ENCODE assay signal across 1 cellular context in the genomic region with DNA sequence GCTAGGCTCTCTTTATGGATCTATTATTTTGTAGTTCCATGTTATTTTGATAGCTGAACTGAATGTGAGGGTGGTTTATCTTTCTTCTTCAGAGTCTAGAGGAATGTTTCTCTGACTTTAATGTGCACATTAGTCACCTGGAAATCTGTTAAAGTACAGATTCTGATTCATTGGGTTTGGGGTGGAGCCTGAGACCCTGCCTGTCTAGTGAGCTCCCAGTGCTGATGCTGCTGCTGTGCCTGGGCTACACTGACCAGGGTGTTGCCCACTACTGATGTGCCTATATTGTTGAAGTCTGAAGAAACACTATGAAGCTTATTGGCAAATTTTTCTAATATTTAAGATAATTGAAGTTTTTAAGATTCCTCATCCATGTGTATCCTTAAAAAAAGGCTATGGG.
A peak's percentile ranks its signal among the peaks of the same experiment; 100 is the strongest.
TF ChIP-seq lines count a peak whose summit lies in the region.

No MANE protein-coding gene starts in this region.

TF ChIP-seq in SK-N-SH, 30 proteins besides CTCF, POLR2A, EP300 and RAD21:
- TF ChIP-seq FOSL2 (IDR thresholded peaks at IDR 0.05; ENCODE audit: borderline replicate concordance, low read depth), result 0 out of 2 replicates have a peak, but pooled peaks have one; percentile 11
- TF ChIP-seq SIN3A (IDR thresholded peaks at IDR 0.05; ENCODE audit: borderline replicate concordance, low read depth, low read length), result no peak
- no peak for TF ChIP-seq YY1 (IDR thresholded peaks at IDR 0.05; ENCODE audit: low read depth)
- no peak for TF ChIP-seq JUND (IDR thresholded peaks at IDR 0.05)
- TF ChIP-seq RCOR1 (IDR thresholded peaks at IDR 0.05; ENCODE audit: low read length), result no peak
